In the genomic region with DNA sequence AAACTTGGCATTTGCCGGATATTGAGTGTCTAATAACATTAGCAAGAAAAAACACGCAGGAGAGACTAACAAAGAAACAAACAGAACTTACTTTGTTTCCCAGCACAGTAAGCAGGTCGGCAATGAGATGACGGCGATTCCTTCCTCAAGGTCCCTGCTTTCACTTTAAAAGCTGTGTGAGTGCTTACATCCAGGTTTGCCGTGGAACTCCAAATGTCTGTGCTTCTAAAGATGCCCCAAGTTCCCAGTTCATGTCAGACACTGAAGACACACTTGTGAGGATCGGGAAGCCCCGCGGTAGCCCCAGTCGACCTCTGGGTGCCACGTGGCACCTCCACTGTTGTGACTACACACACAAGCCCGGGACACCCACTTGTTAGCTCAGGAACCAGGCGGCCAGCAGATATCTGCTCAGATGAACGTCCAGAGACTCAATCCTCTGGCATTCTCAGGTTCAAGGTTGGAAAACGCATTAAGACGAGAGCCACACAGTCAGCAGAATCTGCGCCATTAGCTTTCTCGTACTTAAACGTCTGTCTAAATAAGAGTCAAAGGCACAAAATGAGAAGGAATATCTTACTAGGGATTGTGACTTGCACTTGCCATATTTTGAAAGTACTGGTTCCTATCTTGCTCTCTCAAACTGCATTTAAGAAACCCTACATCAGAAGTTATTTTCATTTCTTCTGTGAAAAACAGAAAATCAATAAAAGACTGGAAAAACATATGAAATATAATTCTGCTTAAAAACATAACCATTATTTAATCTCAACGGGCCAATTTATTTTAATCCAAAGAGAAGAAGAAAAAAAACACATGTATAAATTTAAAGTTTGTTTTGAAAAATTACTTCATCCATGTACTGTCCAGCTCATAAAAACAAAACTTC, we compare ENCODE assay signal across 8 cellular contexts.
DNase-seq lines count a peak whose midpoint lies in the region; ATAC-seq and FAIRE-seq lines count a peak whose summit lies in the region.

No MANE protein-coding gene starts in this region.

- peaks cover 21% of the 10 kb centered on the region for H3K36me3 ChIP-seq in SJSA1

- no peaks in the 10 kb centered on the region for H3K9me3 Mint-ChIP-seq in naive B cell

- H3K4me3 ChIP-seq in SJSA1: peak overlapping the region; percentile 38

- H3K4me3 Mint-ChIP-seq in naive B cell: peak overlapping the region; percentile 68 to 88 (median 74)

- peak overlapping the region; percentile 78 to 95 (median 91) for H3K27ac Mint-ChIP-seq in naive B cell

- peak; percentile 8 for FAIRE-seq in GM19239 (lab: Jason Lieb, UNC)

- ATAC-seq in naive B cell (ENCODE audit: low read depth in 2 of 2) (peak; percentile 19 to 29), GM18519 (IDR thresholded peaks at IDR 0.05; ENCODE audit: low FRiP score, unreplicated experiment) (no peak), GM18907 (IDR thresholded peaks at IDR 0.05; ENCODE audit: unreplicated experiment) (no peak)

- no peaks in the 10 kb centered on the region for H3K27me3 ChIP-seq in SJSA1 (replicated peaks)

- peaks cover 56 to 72% (median 63%) of the 10 kb centered on the region in 3 donors for H3K4me1 Mint-ChIP-seq in naive B cell

- H3K27ac ChIP-seq in SJSA1: peak overlapping the region; percentile 68

- peaks cover 5 to 20% of the 10 kb centered on the region in 2 donors for H3K36me3 Mint-ChIP-seq in naive B cell

- DNase-seq in GM19239 (ENCODE audit: insufficient read length, low spot score): no peak
- peak; percentile 62 to 85 for DNase-seq in SJSA1 (ENCODE audit: low read depth in 1 of 2, low spot score in 2 of 2)
- DNase-seq in dermis blood vessel endothelial cell: peak; percentile 67
- DNase-seq in naive B cell: no peak
- DNase-seq in NCI-H2107 treated with DMSO at 0.1 percent for 48 hours (lab: John Stamatoyannopoulos, UW; ENCODE audit: unreplicated experiment): no peak
- no peak for DNase-seq in DMS153 (lab: John Stamatoyannopoulos, UW)

- H3K27me3 Mint-ChIP-seq in naive B cell: no peaks in the 10 kb centered on the region

- no peaks in the 10 kb centered on the region for H3K9me3 ChIP-seq in SJSA1 (replicated peaks)

- peaks cover 58% of the 10 kb centered on the region for H3K4me1 ChIP-seq in SJSA1 (replicated peaks)

Comparison
In these comparisons a context has a peak if more than half of its experiments do, and no peak if none do; other contexts are left out.
1. DNase-seq: peak in SJSA1 (2 of 2) and dermis blood vessel endothelial cell (single experiment); none in GM19239 (single experiment), naive B cell (single experiment), NCI-H2107 treated with DMSO at 0.1 percent for 48 hours (single experiment) and DMS153 (single experiment).
2. ATAC-seq: peak in naive B cell (2 of 2); none in GM18519 (single experiment) and GM18907 (single experiment).